Comparison of ENCODE assay signal across 18 cellular contexts in the genomic region with DNA sequence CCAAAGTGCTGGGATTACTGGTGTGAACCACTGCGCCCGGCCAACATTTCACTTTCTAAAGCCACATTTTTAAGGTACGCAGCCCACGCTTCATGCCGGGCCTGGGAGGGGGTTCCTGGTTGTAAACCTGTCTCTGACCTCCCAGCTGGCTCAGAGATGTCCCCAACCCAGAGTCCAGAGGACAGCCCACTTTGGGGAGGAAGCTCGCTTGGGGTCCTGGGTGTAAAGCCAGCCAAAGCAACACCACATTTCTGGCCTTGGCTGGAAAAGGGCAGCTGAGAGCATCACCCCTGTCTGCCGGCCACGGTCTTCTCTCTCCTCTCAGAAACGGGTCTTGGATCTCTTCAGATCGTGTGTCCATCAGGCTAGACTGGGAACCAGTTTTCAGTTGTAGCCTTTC.
"Had no signal": no experiment of that assay in that cellular context is flagged by ENCODE, and none has a peak within 500 bp of the region (broad histone marks: within the 10 kb centered on the region; RNA-seq: fewer than 3 reads in every experiment).

No MANE protein-coding gene starts in this region.

- ATAC-seq: stimulated activated naive B cell treated with anti-CD40 and anti-IgM and Interleukin-4, amounts not matched to agents 10 μg/mL and 1 μg/mL and 100 μg/mL, for 72 hours had no signal

- H3K36me3 Mint-ChIP-seq: activated naive CD4-positive, alpha-beta T cell treated with anti-CD3 and anti-CD28 coated beads, Interleukin-2, amount 50 U/mL, for 24 hours; stimulated activated naive B cell treated with anti-CD40 and anti-IgM and Interleukin-4, amounts not matched to agents 10 μg/mL and 1 μg/mL and 100 μg/mL, for 72 hours had no signal

- DNase-seq: activated CD4-positive, alpha-beta T cell treated with anti-CD3 and anti-CD28 coated beads, Interleukin-2, amount 50 U/mL, for 1 hour; activated CD4-positive, CD25-positive, alpha-beta regulatory T cell treated with anti-CD3 and anti-CD28 coated beads, Interleukin-2, amount 50 U/mL, for 72 hours; activated gamma-delta T cell; dorsolateral prefrontal cortex; islet precursor cell; mammary epithelial cell; sigmoid colon; stimulated activated CD4-positive, alpha-beta T cell treated with anti-CD3 and anti-CD28 coated beads, Interleukin-4, amount 100 ng/mL, for 4 hours; stimulated activated naive B cell treated with anti-CD40 and anti-IgM and Interleukin-4, amounts not matched to agents 10 μg/mL and 1 μg/mL and 100 μg/mL, for 72 hours; SW 1271; T-helper 2 cell had no signal

- H3K27ac Mint-ChIP-seq: activated naive CD4-positive, alpha-beta T cell treated with anti-CD3 and anti-CD28 coated beads, Interleukin-2, amount 50 U/mL, for 24 hours; stimulated activated naive B cell treated with anti-CD40 and anti-IgM and Interleukin-4, amounts not matched to agents 10 μg/mL and 1 μg/mL and 100 μg/mL, for 72 hours had no signal

- H3K27ac ChIP-seq: adrenal gland, epithelial cell of prostate, pancreas, thoracic aorta, VCaP had no signal

- H3K9me3 ChIP-seq: adrenal gland, pancreas, sigmoid colon, thoracic aorta had no signal

- H3K4me3 Mint-ChIP-seq: activated naive CD4-positive, alpha-beta T cell treated with anti-CD3 and anti-CD28 coated beads, Interleukin-2, amount 50 U/mL, for 24 hours; stimulated activated naive B cell treated with anti-CD40 and anti-IgM and Interleukin-4, amounts not matched to agents 10 μg/mL and 1 μg/mL and 100 μg/mL, for 72 hours had no signal

- H3K4me3 ChIP-seq: pancreas had no signal

- FAIRE-seq: frontal cortex, pancreas had no signal

- H3K27me3 ChIP-seq: pancreas, sigmoid colon had no signal

- H3K9me3 Mint-ChIP-seq: activated naive CD4-positive, alpha-beta T cell treated with anti-CD3 and anti-CD28 coated beads, Interleukin-2, amount 50 U/mL, for 24 hours; stimulated activated naive B cell treated with anti-CD40 and anti-IgM and Interleukin-4, amounts not matched to agents 10 μg/mL and 1 μg/mL and 100 μg/mL, for 72 hours had no signal

- H3K36me3 ChIP-seq: adrenal gland, pancreas, sigmoid colon, thoracic aorta had no signal
